In genomic region chr11:66866420-66867010, GRCh38 we compare ENCODE assay signal across 24 cellular contexts. TPM values are rescaled to one million over a fixed set of nuclear protein-coding genes. Genes with fewer than 3 reads are reported as not detected.
DNase-seq lines count a peak whose midpoint lies in the region; ATAC-seq lines count a peak whose summit lies in the region.
"Had no signal": no experiment of that assay in that cellular context is flagged by ENCODE, and none has a peak within 500 bp of the region (broad histone marks: within the 10 kb centered on the region; RNA-seq: fewer than 3 reads in every experiment).

No MANE protein-coding gene starts in this region.

- H3K27me3 ChIP-seq in HUES6 (ENCODE audit: control insufficient read depth, insufficient read depth, low read length) (no peaks in the 10 kb centered on the region), NT2/D1 (ENCODE audit: insufficient read depth, insufficient read length) (no peaks in the 10 kb centered on the region)
- H3K27me3 ChIP-seq: tibial nerve had no signal

- H3K9me3 ChIP-seq in HUES6 (ENCODE audit: control insufficient read depth, insufficient read depth, low read depth, low read length) (no peaks in the 10 kb centered on the region), NT2/D1 (ENCODE audit: insufficient read depth, low read length) (no peaks in the 10 kb centered on the region)
- H3K9me3 ChIP-seq: lower lobe of right lung, mucosa of descending colon, prostate gland, tibial nerve had no signal

- DNase-seq in DMS 273 treated with DMSO at 0.1 percent for 48 hours (lab: John Stamatoyannopoulos, UW): peak; percentile 87
- DNase-seq in NT2/D1 (ENCODE audit: low read depth, low spot score): no peak
- peak; percentile 99 for DNase-seq in myocyte (ENCODE audit: low read depth)
- no peak for DNase-seq in cardiac septum (ENCODE audit: low spot score)
- no peak for DNase-seq in NCI-H2107 (lab: John Stamatoyannopoulos, UW)
- DNase-seq: activated CD4-positive, alpha-beta T cell treated with anti-CD3 and anti-CD28 coated beads, Interleukin-2, amount 10 ng/mL, durations not matched to agents 24 days and 14 days; anterior cingulate cortex; C1 segment of cervical spinal cord; Calu3; caudate nucleus; dermis blood vessel endothelial cell; Kasumi-1; kidney; lower lobe of right lung; mucosa of descending colon; NCI-H2029; NCI-H510A; T-helper 2 cell had no signal

- H3K4me3 ChIP-seq in HUES6 (ENCODE audit: low read depth, low read length) (no peak overlapping the region), NT2/D1 (ENCODE audit: insufficient read length, low read depth) (no peak overlapping the region)
- H3K4me3 ChIP-seq: lower lobe of right lung, mucosa of descending colon, prostate gland, tibial nerve had no signal

- H3K9ac ChIP-seq in HUES6 (ENCODE audit: low read length) (peak overlapping the region; percentile 12), NT2/D1 (ENCODE audit: insufficient read length, low read depth) (peak overlapping the region; percentile 46)

- H3K27ac ChIP-seq in HUES6 (ENCODE audit: low read depth, low read length): no peak overlapping the region
- H3K27ac ChIP-seq: lower lobe of right lung, prostate gland, tibial nerve had no signal

- H3K36me3 ChIP-seq in HUES6 (ENCODE audit: control insufficient read depth, insufficient read depth, low read length) (peaks cover 3% of the 10 kb centered on the region), NT2/D1 (ENCODE audit: insufficient read depth, insufficient read length, low read length) (peaks cover 44% of the 10 kb centered on the region)
- H3K36me3 ChIP-seq: prostate gland had no signal

- H3K4me1 ChIP-seq in HUES6 (ENCODE audit: control insufficient read depth, insufficient read depth, low read length) (peaks cover 4% of the 10 kb centered on the region), NT2/D1 (ENCODE audit: insufficient read depth, insufficient read length) (peaks cover 18% of the 10 kb centered on the region)
- H3K4me1 ChIP-seq: lower lobe of right lung, prostate gland had no signal

- ATAC-seq in GM21526 (IDR thresholded peaks at IDR 0.05; ENCODE audit: low FRiP score, unreplicated experiment): no peak
- no peak for ATAC-seq in HG03196 (IDR thresholded peaks at IDR 0.05; ENCODE audit: unreplicated experiment)
- ATAC-seq: lower lobe of right lung, mucosa of descending colon, SK-N-SH treated with all-trans-retinoic acid at 6 μM for 48 hours had no signal

- intact Hi-C loops in cardiac septum (cut with DNase I): no loop called here

RNA-seq across cellular contexts. Expression of gene LRFN4, which starts 9.7 kb away (rescaled TPM):
- total RNA-seq in myocyte (117 and 129 TPM in 2 replicates), cardiac septum (24.5 TPM)
- polyA plus RNA-seq in myocyte (2012): 38.0 TPM

RNA-seq across cellular contexts. Expression of gene RCE1, which starts 23.3 kb away (rescaled TPM):
- total RNA-seq in myocyte (10.5 and 12.5 TPM in 2 replicates), cardiac septum (5.7 TPM)
- polyA plus RNA-seq in myocyte (2012): 13.8 TPM

Comparison
In these comparisons a context has a peak if more than half of its experiments do, and no peak if none do; other contexts are left out.
1. DNase-seq: peak in DMS 273 treated with DMSO at 0.1 percent for 48 hours (single experiment) and myocyte (single experiment); none in NT2/D1 (single experiment), cardiac septum (single experiment) and NCI-H2107 (single experiment).